In the genomic region with DNA sequence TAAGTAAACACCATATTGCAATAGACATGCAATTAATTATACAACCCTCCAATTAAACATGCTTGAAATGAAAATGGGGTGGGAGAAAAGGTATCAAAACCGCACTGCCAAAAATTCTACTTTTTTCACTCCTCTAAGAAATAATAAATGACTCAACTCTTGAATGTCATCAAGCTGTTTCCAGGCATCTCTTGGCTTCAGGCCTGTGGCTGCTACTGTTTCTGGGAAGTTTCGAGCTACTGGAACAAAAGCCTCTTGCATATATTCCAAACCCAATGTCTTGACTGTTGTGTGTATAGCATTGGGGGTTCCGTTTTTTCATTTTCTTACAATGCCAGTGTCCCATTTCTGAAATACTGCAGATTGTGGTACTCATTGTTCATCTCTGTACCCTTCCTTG, we compare ENCODE assay signal across 24 cellular contexts.
"Had no signal": no experiment of that assay in that cellular context is flagged by ENCODE, and none has a peak within 500 bp of the region (broad histone marks: within the 10 kb centered on the region; RNA-seq: fewer than 3 reads in every experiment).

No MANE protein-coding gene starts in this region.

- H3K36me3 ChIP-seq: ascending aorta, left ventricle myocardium inferior, neutrophil, ovary, sigmoid colon, thoracic aorta had no signal

- H3K4me3 ChIP-seq: ascending aorta, left ventricle myocardium inferior, lung, ovary, psoas muscle, sigmoid colon, thoracic aorta had no signal

- DNase-seq: activated CD4-positive, alpha-beta T cell treated with anti-CD3 and anti-CD28 coated beads for 4 hours; activated CD4-positive, alpha-beta T cell treated with anti-CD3 and anti-CD28 coated beads, Interleukin-2, amount 50 U/mL, for 4 hours; activated effector memory CD4-positive, alpha-beta T cell treated with Interleukin-2 at 50 U/mL for 16 hours; activated naive CD4-positive, alpha-beta T cell treated with Interleukin-2 at 50 U/mL for 16 hours; activated T-cell treated with anti-CD3 and anti-CD28 coated beads for 4 hours; central memory CD4-positive, alpha-beta T cell; effector CD4-positive, alpha-beta T cell; glutamatergic neuron; islet precursor cell; left ventricle myocardium inferior; naive B cell; nephron progenitor cell; ovary; psoas muscle; sigmoid colon; small intestine; stimulated activated CD4-positive, alpha-beta T cell treated with anti-CD3 and anti-CD28 coated beads, Interleukin-4, amount 100 ng/mL, for 24 hours; T-helper 1 cell; trophoblast cell had no signal

- H3K4me1 ChIP-seq: ascending aorta, left ventricle myocardium inferior, psoas muscle had no signal

- H3K27ac ChIP-seq: ascending aorta, left ventricle myocardium inferior, neutrophil, ovary, thoracic aorta had no signal

- H3K27me3 ChIP-seq: ascending aorta, neutrophil, ovary, sigmoid colon had no signal

- ATAC-seq: stimulated activated effector memory CD8-positive, alpha-beta T cell treated with anti-CD3 and anti-CD28 coated beads, Interleukin-12 subunit alpha, Interleukin-12 subunit beta, amount 100 ng/mL, for 72 hours had no signal

- H3K9me3 ChIP-seq: ascending aorta, left ventricle myocardium inferior, neutrophil, ovary, psoas muscle, sigmoid colon, thoracic aorta had no signal
